ENCODE assay signal across 8 cellular contexts in genomic region chr10:5291501-5292195, GRCh38.
DNase-seq lines count a peak whose midpoint lies in the region; ATAC-seq, FAIRE-seq and TF ChIP-seq lines count a peak whose summit lies in the region.

No MANE protein-coding gene starts in this region.

- no peak overlapping the region for H3K4me2 ChIP-seq in GM12878 (ENCODE audit: control insufficient read depth, insufficient read depth)

- in situ Hi-C loops in GM12878 (cut with MboI), result loop anchor here (5.0 kb wide), 1 partner anchor 39 kb away; no protein-coding TSS in a partner anchor

- TF ChIP-seq CTCF in AG04449 (IDR thresholded peaks at IDR 0.05; ENCODE audit: insufficient read depth, low read length, missing control alignments) (no peak), GM12878 (IDR thresholded peaks at IDR 0.05 in 2 of 3, conservative IDR thresholded peaks at IDR 0.05 in 1 of 3; ENCODE audit: control insufficient read depth in 2 of 3, extremely low read depth in 1 of 3, insufficient read depth in 1 of 3, low read depth in 3 of 3, low read length in 3 of 3) (no peak)

- H3K4me3 ChIP-seq in AG04449 (ENCODE audit: low read depth, low read length) (no peak overlapping the region), GM12878 (no peak overlapping the region)

- DNase-seq in AG04449 (ENCODE audit: low read depth, low spot score), result peak; percentile 40
- peak; percentile 18 to 66 for DNase-seq in SW 1271 (lab: John Stamatoyannopoulos, UW)
- no peak for DNase-seq in GM12878 (ENCODE audit: low read depth, low spot score)
- no peak for DNase-seq in left lobe of liver (ENCODE audit: low spot score)
- DNase-seq in stimulated activated naive CD4-positive, alpha-beta T cell treated with Interleukin-2 at 50 U/mL for 16 hours (lab: John Stamatoyannopoulos, UW), result peak; percentile 42
- DNase-seq in NCI-H345 (lab: John Stamatoyannopoulos, UW), result no peak

- RAD21 ChIA-PET in GM12878 (lab: Charles Lee; ENCODE audit: unreplicated experiment), result no interaction called here

- no peaks in the 10 kb centered on the region for H3K9me3 ChIP-seq in GM12878 (replicated peaks; ENCODE audit: control insufficient read depth, insufficient read depth, low read length)

- no peaks in the 10 kb centered on the region for H4K20me1 ChIP-seq in GM12878 (ENCODE audit: control insufficient read depth, insufficient read depth)

- intact Hi-C loops in GM12878 (cut with micrococcal nuclease; ENCODE audit: unreplicated experiment), result no loop called here

- H3K36me3 ChIP-seq in GM12878 (ENCODE audit: control insufficient read depth in 2 of 2, insufficient read depth in 2 of 2, low read length in 1 of 2), result no peaks in the 10 kb centered on the region

- H3K79me2 ChIP-seq in GM12878 (ENCODE audit: control insufficient read depth, insufficient read depth, low read length), result no peaks in the 10 kb centered on the region

- WGBS in GM12878 (ENCODE audit: insufficient coverage, insufficient replicate concordance, low lambda C conversion rate, missing lambda C conversion rate), result 30% methylated on average over 13 of the region's 13 CpGs

- BruUV-seq in GM12878 (replicated peaks; lab: Mats Ljungman, UMichigan), result no TSS peak

- TF ChIP-seq POLR2A in GM12878 (IDR thresholded peaks at IDR 0.05; ENCODE audit: low read depth, low read length), result no peak

- no peaks in the 10 kb centered on the region for H3K27me3 ChIP-seq in GM12878 (replicated peaks in 1 of 2; ENCODE audit: control insufficient read depth in 2 of 2, insufficient read depth in 2 of 2, low read length in 1 of 2)

- H3K4me1 ChIP-seq in GM12878 (ENCODE audit: control insufficient read depth, insufficient read depth, low read length), result no peaks in the 10 kb centered on the region

- no peak for FAIRE-seq in GM12878 (lab: Jason Lieb, UNC)

- SMC1A ChIA-PET in GM12878 (lab: Charles Lee; ENCODE audit: uncharacterized antibody, unreplicated experiment), result interaction anchor here (1.0 kb wide), 1 partner anchor 142 kb away, joined by 4 read pairs; no protein-coding TSS in a partner anchor

- POLR2A ChIA-PET in AG04449 (lab: Yijun Ruan, JAX) (no interaction called here), GM12878 (lab: Charles Lee) (no interaction called here)

- TF ChIP-seq RAD21 in GM12878 (IDR thresholded peaks at IDR 0.05; ENCODE audit: insufficient read depth, low read depth, low read length), result no peak

- H2AFZ ChIP-seq in GM12878 (ENCODE audit: control insufficient read depth, low read depth, low read length), result no peak overlapping the region

- CTCF ChIA-PET in AG04449 (lab: Yijun Ruan, JAX) (interaction anchor here (0.9 to 1.0 kb wide), 4 partner anchors 8 to 442 kb away, joined by 3 to 6 read pairs (median 3); no protein-coding TSS in a partner anchor), GM12878 (lab: Yijun Ruan, JAX) (no interaction called here)

- no peak for TF ChIP-seq EP300 in GM12878 (IDR thresholded peaks at IDR 0.05; ENCODE audit: borderline replicate concordance in 1 of 2, control insufficient read depth in 1 of 2, low read depth in 2 of 2, low read length in 2 of 2)

- H3K9ac ChIP-seq in GM12878 (ENCODE audit: control insufficient read depth, insufficient read depth, low read length), result no peak overlapping the region

- ATAC-seq in HG03175 (IDR thresholded peaks at IDR 0.05; ENCODE audit: unreplicated experiment) (peak; percentile 57), GM12878 (peak; percentile 42; the same call in 2 of the 3 replicates), left lobe of liver (peak; percentile 57), GM21390 (IDR thresholded peaks at IDR 0.05; ENCODE audit: unreplicated experiment) (no peak)

- H3K27ac ChIP-seq in GM12878 (ENCODE audit: control insufficient read depth, insufficient read depth), result no peak overlapping the region

TF ChIP-seq in GM12878, 131 proteins besides CTCF, POLR2A, EP300 and RAD21:
- TF ChIP-seq IRF5 (IDR thresholded peaks at IDR 0.05; ENCODE audit: borderline replicate concordance), result no peak
- no peak for TF ChIP-seq USF2 (IDR thresholded peaks at IDR 0.05; ENCODE audit: borderline replicate concordance, low read depth, low read length)
- TF ChIP-seq SKIL (IDR thresholded peaks at IDR 0.05; ENCODE audit: low read depth, poor library complexity, severe bottlenecking), result no peak
- TF ChIP-seq ETV6 (conservative IDR thresholded peaks at IDR 0.05 in 1 of 2, IDR thresholded peaks at IDR 0.05 in 1 of 2; ENCODE audit: borderline replicate concordance in 1 of 2, low read depth in 1 of 2), result no peak
- TF ChIP-seq NFIC (IDR thresholded peaks at IDR 0.05; ENCODE audit: low read depth, low read length), result no peak
- no peak for TF ChIP-seq IRF3 (IDR thresholded peaks at IDR 0.05)

Comparison
In these comparisons a context has a peak if more than half of its experiments do, and no peak if none do; other contexts are left out.
1. DNase-seq: peak in AG04449 (single experiment), SW 1271 (2 of 2) and stimulated activated naive CD4-positive, alpha-beta T cell treated with Interleukin-2 at 50 U/mL for 16 hours (single experiment); none in GM12878 (single experiment), left lobe of liver (single experiment) and NCI-H345 (single experiment).